ENCODE assay signal across 21 cellular contexts in the genomic region with DNA sequence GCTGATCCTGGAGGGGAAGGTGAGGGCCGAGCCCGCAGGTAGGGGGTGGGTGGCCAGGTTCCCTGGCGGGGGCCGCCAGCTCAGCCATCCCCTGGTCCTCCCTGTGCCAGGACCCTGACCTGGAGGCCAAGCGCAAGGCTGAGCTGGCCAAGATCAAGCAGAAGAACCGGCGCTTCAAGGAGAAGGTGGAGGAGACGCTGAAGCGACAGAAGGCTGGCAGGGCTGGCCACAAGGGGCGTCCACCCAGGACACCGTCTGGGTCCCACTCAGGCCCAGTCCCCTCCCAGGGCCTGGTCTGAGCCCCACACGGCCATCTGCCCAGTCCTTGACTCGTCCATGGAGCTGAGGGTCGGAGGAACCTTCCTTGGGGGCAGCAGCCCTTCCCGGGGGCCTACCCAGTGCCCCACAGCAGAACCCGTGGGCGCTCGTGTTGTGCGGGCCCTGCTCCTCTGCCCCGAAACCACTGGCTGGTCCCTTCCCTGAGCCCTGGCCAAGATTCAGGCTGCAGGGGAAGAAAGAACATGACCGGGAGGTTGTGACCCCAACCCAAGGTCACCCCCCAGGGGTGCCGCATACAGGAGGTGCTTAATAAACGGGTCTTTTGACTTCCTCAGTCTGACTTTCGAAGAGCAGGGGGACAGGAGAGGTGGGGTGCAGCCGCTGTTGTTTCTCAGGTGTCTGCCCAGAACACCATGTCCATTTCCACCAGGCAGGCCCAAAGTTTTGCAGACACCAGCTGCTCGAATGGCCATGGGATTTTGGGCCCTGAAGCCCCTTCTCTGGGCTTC. TPM values are rescaled to one million over a fixed set of nuclear protein-coding genes. Genes with fewer than 3 reads are reported as not detected.
"Had no signal": no experiment of that assay in that cellular context is flagged by ENCODE, and none has a peak within 500 bp of the region (broad histone marks: within the 10 kb centered on the region; RNA-seq: fewer than 3 reads in every experiment).

No MANE protein-coding gene starts in this region.

- H3K4me3 Mint-ChIP-seq: activated CD8-positive, alpha-beta T cell treated with anti-CD3 and anti-CD28 coated beads for 36 hours; activated naive CD4-positive, alpha-beta T cell treated with anti-CD3 and anti-CD28 coated beads, Interleukin-2, amount 50 U/mL, for 24 hours; activated T-cell treated with anti-CD3 and anti-CD28 coated beads, Interleukin-2, amount 50 U/mL, for 4 hours; activated T-helper 17 cell treated with anti-CD3 and anti-CD28 coated beads, Interleukin-2, amount 50 U/mL, for 72 hours; nephron had no signal

- H3K27me3 ChIP-seq: gastrocnemius medialis, hepatocyte, neutrophil, pancreas, right atrium auricular region, transverse colon had no signal

- H3K4me3 ChIP-seq: gastrocnemius medialis, hepatocyte, left ventricle myocardium inferior, lung, pancreas, right atrium auricular region, spleen, transverse colon had no signal

- ATAC-seq: activated CD8-positive, alpha-beta T cell treated with anti-CD3 and anti-CD28 coated beads for 36 hours; activated T-cell treated with anti-CD3 and anti-CD28 coated beads, Interleukin-2, amount 50 U/mL, for 4 hours; activated T-helper 17 cell treated with anti-CD3 and anti-CD28 coated beads, Interleukin-2, amount 50 U/mL, for 72 hours; gastrocnemius medialis had no signal

- H3K27me3 Mint-ChIP-seq: activated naive CD4-positive, alpha-beta T cell treated with anti-CD3 and anti-CD28 coated beads, Interleukin-2, amount 50 U/mL, for 24 hours; activated T-helper 17 cell treated with anti-CD3 and anti-CD28 coated beads, Interleukin-2, amount 50 U/mL, for 72 hours had no signal

- H3K27ac Mint-ChIP-seq: activated CD8-positive, alpha-beta T cell treated with anti-CD3 and anti-CD28 coated beads for 36 hours; activated naive CD4-positive, alpha-beta T cell treated with anti-CD3 and anti-CD28 coated beads, Interleukin-2, amount 50 U/mL, for 24 hours; activated T-helper 17 cell treated with anti-CD3 and anti-CD28 coated beads, Interleukin-2, amount 50 U/mL, for 72 hours; nephron had no signal

- DNase-seq: activated CD4-positive, alpha-beta T cell treated with anti-CD3 and anti-CD28 coated beads, Interleukin-2, amount 50 U/mL, for 1 hour; activated CD4-positive, CD25-positive, alpha-beta regulatory T cell treated with anti-CD3 and anti-CD28 coated beads, Interleukin-2, amount 50 U/mL, for 72 hours; activated CD8-positive, alpha-beta T cell treated with anti-CD3 and anti-CD28 coated beads for 36 hours; activated T-cell treated with anti-CD3 and anti-CD28 coated beads, Interleukin-2, amount 50 U/mL, for 4 hours; effector memory CD4-positive, alpha-beta T cell; erythroblast; gastrocnemius medialis; islet precursor cell; left ventricle myocardium inferior; pancreas; spleen; stimulated activated naive CD4-positive, alpha-beta T cell; T-helper 2 cell; transverse colon had no signal

- H3K4me1 ChIP-seq: gastrocnemius medialis, pancreas had no signal

- H3K4me1 Mint-ChIP-seq: nephron had no signal

- H3K27ac ChIP-seq: gastrocnemius medialis, hepatocyte, left ventricle myocardium inferior, neutrophil, pancreas, right atrium auricular region, transverse colon had no signal

- H3K9me3 ChIP-seq: gastrocnemius medialis, left ventricle myocardium inferior, neutrophil, pancreas, right atrium auricular region, spleen, transverse colon had no signal

- H3K9me3 Mint-ChIP-seq: activated CD8-positive, alpha-beta T cell treated with anti-CD3 and anti-CD28 coated beads for 36 hours; activated naive CD4-positive, alpha-beta T cell treated with anti-CD3 and anti-CD28 coated beads, Interleukin-2, amount 50 U/mL, for 24 hours; activated T-cell treated with anti-CD3 and anti-CD28 coated beads, Interleukin-2, amount 50 U/mL, for 4 hours; activated T-helper 17 cell treated with anti-CD3 and anti-CD28 coated beads, Interleukin-2, amount 50 U/mL, for 72 hours; nephron had no signal

RNA-seq across cellular contexts. Expression of gene CERS1, which starts 32.3 kb away (rescaled TPM):
- total RNA-seq: activated T-helper 17 cell treated with anti-CD3 and anti-CD28 coated beads, Interleukin-2, amount 50 U/mL, for 72 hours; transverse colon had no signal
